Comparison of ENCODE assay signal across 8 cellular contexts in the genomic region with DNA sequence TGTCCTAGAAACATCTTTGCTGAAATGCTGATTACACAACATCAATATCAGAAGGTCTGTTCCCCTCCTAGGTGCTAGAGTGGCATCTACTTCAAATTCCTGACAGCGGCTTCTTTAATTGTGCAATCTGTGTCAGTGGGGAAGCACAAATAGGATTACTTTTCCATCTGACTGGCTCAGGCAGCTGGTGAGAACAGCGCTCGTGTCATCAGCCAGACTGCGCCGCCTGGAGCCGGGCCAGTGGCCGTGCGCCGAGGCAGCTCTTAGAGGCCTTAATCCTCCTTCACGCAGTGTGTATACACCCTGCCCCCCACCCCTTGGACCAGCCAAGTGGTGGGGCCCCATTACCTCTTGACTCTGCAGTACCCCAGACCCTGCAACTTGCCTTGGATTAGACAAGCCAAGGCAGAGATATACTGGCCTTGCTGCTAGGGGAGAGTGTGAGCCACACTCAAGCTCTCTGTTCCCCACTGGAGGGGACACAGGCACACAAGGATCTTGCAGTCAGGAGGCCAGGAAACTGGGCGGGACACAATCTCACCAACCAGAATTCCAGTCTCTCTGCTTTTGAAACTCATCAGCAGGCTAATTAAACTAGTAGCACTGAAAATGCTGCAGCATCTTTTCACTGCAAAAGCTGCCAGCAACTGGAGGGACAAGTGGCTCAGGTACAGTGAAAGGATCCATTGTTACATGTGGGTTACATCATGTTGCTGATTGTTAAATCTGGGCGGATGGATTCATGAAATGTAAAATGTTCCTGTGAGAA. TPM values are rescaled to one million over a fixed set of nuclear protein-coding genes. Genes with fewer than 3 reads are reported as not detected.
A peak's percentile ranks its signal among the peaks of the same experiment; 100 is the strongest.
DNase-seq lines count a peak whose midpoint lies in the region; ATAC-seq, FAIRE-seq and TF ChIP-seq lines count a peak whose summit lies in the region.

No MANE protein-coding gene starts in this region.

- ATAC-seq in HG03196 (IDR thresholded peaks at IDR 0.05; ENCODE audit: unreplicated experiment), result no peak

- peak overlapping the region; percentile 69 for H3K27ac ChIP-seq in keratinocyte (ENCODE audit: control insufficient read depth, insufficient read depth, low read length)

- H3K36me3 Mint-ChIP-seq in activated CD4-positive, alpha-beta memory T cell treated with anti-CD3 and anti-CD28 coated beads for 36 hours, result no peaks in the 10 kb centered on the region
- H3K36me3 Mint-ChIP-seq in activated CD4-positive, alpha-beta memory T cell treated with anti-CD3 and anti-CD28 coated beads, Interleukin-2, amount 10 ng/mL, durations not matched to agents 7 days and 5 days (ENCODE audit: low read depth), result no peaks in the 10 kb centered on the region
- peaks cover 4% of the 10 kb centered on the region for H3K36me3 Mint-ChIP-seq in brain

- H2AFZ ChIP-seq in keratinocyte (ENCODE audit: control insufficient read depth, low read length), result no peak overlapping the region

- CTCF ChIA-PET in activated CD4-positive, alpha-beta memory T cell treated with anti-CD3 and anti-CD28 coated beads for 36 hours (lab: Charles Lee), result interaction anchor here (2.6 kb wide), 1 partner anchor 99 kb away, joined by 9 read pairs; a partner anchor contains a TSS
- CTCF ChIA-PET in activated CD4-positive, alpha-beta memory T cell treated with anti-CD3 and anti-CD28 coated beads, Interleukin-2, amount 10 ng/mL, durations not matched to agents 7 days and 5 days (lab: Charles Lee), result no interaction called here

- peaks cover 99% of the 10 kb centered on the region for H3K79me2 ChIP-seq in keratinocyte (ENCODE audit: control insufficient read depth, insufficient read depth, low read length)

- H3K4me1 Mint-ChIP-seq in activated CD4-positive, alpha-beta memory T cell treated with anti-CD3 and anti-CD28 coated beads for 36 hours (ENCODE audit: low read depth), result peaks cover 85% of the 10 kb centered on the region
- H3K4me1 Mint-ChIP-seq in activated CD4-positive, alpha-beta memory T cell treated with anti-CD3 and anti-CD28 coated beads, Interleukin-2, amount 10 ng/mL, durations not matched to agents 7 days and 5 days, result peaks cover 65% of the 10 kb centered on the region
- H3K4me1 Mint-ChIP-seq in brain, result peaks cover 98% of the 10 kb centered on the region

- H3K27me3 ChIP-seq in keratinocyte (ENCODE audit: control insufficient read depth, extremely low read depth, insufficient read depth, low read length) (no peaks in the 10 kb centered on the region), skeletal muscle satellite cell (ENCODE audit: control insufficient read depth, insufficient read depth, low read length) (no peaks in the 10 kb centered on the region)

- H3K4me1 ChIP-seq in keratinocyte (ENCODE audit: control insufficient read depth, extremely low read depth, insufficient read depth, low read length) (peaks cover 78% of the 10 kb centered on the region), skeletal muscle satellite cell (ENCODE audit: control insufficient read depth, insufficient read depth, low read length) (peaks cover 57% of the 10 kb centered on the region)

- peak overlapping the region; percentile 53 for H3K9ac ChIP-seq in keratinocyte (ENCODE audit: control insufficient read depth, extremely low read depth, insufficient read depth, low read length)
- H3K9ac ChIP-seq in skeletal muscle satellite cell (ENCODE audit: low read depth, low read length), result peak overlapping the region; percentile 21

- H3K27ac Mint-ChIP-seq in activated CD4-positive, alpha-beta memory T cell treated with anti-CD3 and anti-CD28 coated beads for 36 hours, result peak overlapping the region; percentile 60
- H3K27ac Mint-ChIP-seq in activated CD4-positive, alpha-beta memory T cell treated with anti-CD3 and anti-CD28 coated beads, Interleukin-2, amount 10 ng/mL, durations not matched to agents 7 days and 5 days, result no peak overlapping the region
- H3K27ac Mint-ChIP-seq in brain, result peak overlapping the region; percentile 83 to 99 (median 97)

- H3K36me3 ChIP-seq in keratinocyte (ENCODE audit: control insufficient read depth in 2 of 2, extremely low read depth in 1 of 2, insufficient read depth in 2 of 2, low read length in 2 of 2), result no peaks in the 10 kb centered on the region
- H3K36me3 ChIP-seq in skeletal muscle satellite cell (ENCODE audit: insufficient read depth, low read length), result no peaks in the 10 kb centered on the region

- H3K9me1 ChIP-seq in keratinocyte (ENCODE audit: control insufficient read depth, extremely low read depth, insufficient read depth, low read length), result peaks cover 17% of the 10 kb centered on the region

- intact Hi-C loops in activated CD4-positive, alpha-beta memory T cell treated with anti-CD3 and anti-CD28 coated beads for 36 hours (cut with micrococcal nuclease), result no loop called here

- TF ChIP-seq CTCF in brain (conservative IDR thresholded peaks at IDR 0.05), result no peak
- peak; percentile 32 to 60 (median 50) for TF ChIP-seq CTCF in keratinocyte (optimal IDR thresholded peaks at IDR 0.05 in 1 of 3, IDR thresholded peaks at IDR 0.05 in 1 of 3, conservative IDR thresholded peaks at IDR 0.05 in 1 of 3; ENCODE audit: extremely low read depth in 1 of 3, insufficient read depth in 2 of 3, low read length in 3 of 3)
- no peak for TF ChIP-seq CTCF in GM13976 (IDR thresholded peaks at IDR 0.05; ENCODE audit: borderline replicate concordance, control extremely low read depth, extremely low read depth, insufficient read depth, missing control alignments)

- in situ Hi-C loops in GM13976 (cut with MboI; ENCODE audit: low sequenced_read_pairs, unreplicated experiment), result no loop called here

- peaks cover 75% of the 10 kb centered on the region for H4K20me1 ChIP-seq in keratinocyte (ENCODE audit: control insufficient read depth, extremely low read depth, insufficient read depth, low read length)

- dilution Hi-C loops in keratinocyte (cut with MboI; ENCODE audit: extremely low pct_ligation_motif_present, low sequenced_read_pairs), result no loop called here

- H3K27me3 Mint-ChIP-seq in activated CD4-positive, alpha-beta memory T cell treated with anti-CD3 and anti-CD28 coated beads for 36 hours, result no peaks in the 10 kb centered on the region
- no peaks in the 10 kb centered on the region for H3K27me3 Mint-ChIP-seq in activated CD4-positive, alpha-beta memory T cell treated with anti-CD3 and anti-CD28 coated beads, Interleukin-2, amount 10 ng/mL, durations not matched to agents 7 days and 5 days
- no peaks in the 10 kb centered on the region for H3K27me3 Mint-ChIP-seq in brain

- no peak overlapping the region for H3K4me3 Mint-ChIP-seq in activated CD4-positive, alpha-beta memory T cell treated with anti-CD3 and anti-CD28 coated beads for 36 hours
- no peak overlapping the region for H3K4me3 Mint-ChIP-seq in activated CD4-positive, alpha-beta memory T cell treated with anti-CD3 and anti-CD28 coated beads, Interleukin-2, amount 10 ng/mL, durations not matched to agents 7 days and 5 days
- peak overlapping the region; percentile 33 to 80 (median 78) for H3K4me3 Mint-ChIP-seq in brain

- H3K9me3 ChIP-seq in keratinocyte (ENCODE audit: control insufficient read depth, low read depth, low read length) (no peaks in the 10 kb centered on the region), skeletal muscle satellite cell (replicated peaks; ENCODE audit: low read length) (no peaks in the 10 kb centered on the region)

- POLR2A ChIA-PET in activated CD4-positive, alpha-beta memory T cell treated with anti-CD3 and anti-CD28 coated beads for 36 hours (lab: Charles Lee), result interaction anchor here (2.5 kb wide), 1 partner anchor 52 kb away, joined by 13 read pairs; no protein-coding TSS in a partner anchor
- POLR2A ChIA-PET in activated CD4-positive, alpha-beta memory T cell treated with anti-CD3 and anti-CD28 coated beads, Interleukin-2, amount 10 ng/mL, durations not matched to agents 7 days and 5 days (lab: Charles Lee), result no interaction called here

- H3K9me3 Mint-ChIP-seq in activated CD4-positive, alpha-beta memory T cell treated with anti-CD3 and anti-CD28 coated beads for 36 hours, result no peaks in the 10 kb centered on the region
- H3K9me3 Mint-ChIP-seq in activated CD4-positive, alpha-beta memory T cell treated with anti-CD3 and anti-CD28 coated beads, Interleukin-2, amount 10 ng/mL, durations not matched to agents 7 days and 5 days, result no peaks in the 10 kb centered on the region
- no peaks in the 10 kb centered on the region for H3K9me3 Mint-ChIP-seq in brain

- no peak for DNase-seq in activated CD4-positive, alpha-beta memory T cell treated with anti-CD3 and anti-CD28 coated beads for 36 hours
- DNase-seq in activated CD4-positive, alpha-beta memory T cell treated with anti-CD3 and anti-CD28 coated beads, Interleukin-2, amount 10 ng/mL, durations not matched to agents 7 days and 5 days, result no peak
- DNase-seq in NCI-H345 treated with DMSO at 0.1 percent for 48 hours (lab: John Stamatoyannopoulos, UW; ENCODE audit: unreplicated experiment) (peak; percentile 37), keratinocyte (ENCODE audit: low read depth, low spot score) (no peak), GM13976 (ENCODE audit: low spot score) (no peak)

- peak overlapping the region; percentile 31 for H3K4me2 ChIP-seq in keratinocyte (ENCODE audit: control insufficient read depth, extremely low read depth, insufficient read depth, low read depth, low read length)
- H3K4me2 ChIP-seq in skeletal muscle satellite cell (ENCODE audit: low read length), result peak overlapping the region; percentile 62

- H3K4me3 ChIP-seq in keratinocyte (ENCODE audit: control insufficient read depth in 2 of 3, extremely low read depth in 1 of 3, insufficient read depth in 2 of 3, low read depth in 1 of 3, low read length in 3 of 3) (no peak overlapping the region), skeletal muscle satellite cell (ENCODE audit: low read length) (no peak overlapping the region)

- peak; percentile 41 for FAIRE-seq in keratinocyte (lab: Jason Lieb, UNC)

RNA-seq across cellular contexts. Expression of a gene that starts 48.9 kb away (rescaled TPM):
- total RNA-seq in activated CD4-positive, alpha-beta memory T cell treated with anti-CD3 and anti-CD28 coated beads for 36 hours, result not detected
- total RNA-seq in activated CD4-positive, alpha-beta memory T cell treated with anti-CD3 and anti-CD28 coated beads, Interleukin-2, amount 10 ng/mL, durations not matched to agents 7 days and 5 days, result under 1 TPM in 1 of 2 experiments, not detected in 1; 0.20 TPM
- polyA plus RNA-seq in brain (ENCODE audit: insufficient read depth, low read depth, low replicate concordance) (not detected), keratinocyte (0.33 to 1.2 TPM (median 0.51 TPM) in 3 replicates)
- 5.2 TPM for polyA plus RNA-seq in keratinocyte (2011; ENCODE audit: low read depth)
- 0.27 and 0.40 TPM in 2 replicates for polyA plus RNA-seq in keratinocyte (2011; cell fraction: cytosol; rRNA removed)
- polyA plus RNA-seq in keratinocyte (2011; cell fraction: nucleus; rRNA removed), result 1.7 and 2.1 TPM in 2 replicates
- polyA plus RNA-seq in keratinocyte (2012; ENCODE audit: low replicate concordance), result 0.39 and 16.9 TPM in 2 replicates
- polyA minus RNA-seq in keratinocyte, result 1.2 to 1.5 TPM (median 1.4 TPM) in 3 replicates
- not detected for polyA minus RNA-seq in keratinocyte (2011; cell fraction: cytosol; rRNA and poly(A)+ RNA removed)
- 0.93 and 1.1 TPM in 2 replicates for polyA minus RNA-seq in keratinocyte (2011; cell fraction: nucleus; rRNA and poly(A)+ RNA removed)
- total RNA-seq in skeletal muscle satellite cell (2012; rRNA removed), result under 0.01 TPM in 1 of 2 replicates, not detected in the other

RNA-seq across cellular contexts. Expression of a gene that starts 51.2 kb away (rescaled TPM):
- 100 to 1,000 TPM in 1 of 2 experiments, 10 to 100 TPM in 1; 94.5 to 103 TPM for total RNA-seq in activated CD4-positive, alpha-beta memory T cell treated with anti-CD3 and anti-CD28 coated beads for 36 hours
- 100 to 1,000 TPM; 103 to 110 TPM for total RNA-seq in activated CD4-positive, alpha-beta memory T cell treated with anti-CD3 and anti-CD28 coated beads, Interleukin-2, amount 10 ng/mL, durations not matched to agents 7 days and 5 days
- polyA plus RNA-seq in brain (ENCODE audit: insufficient read depth, low read depth, low replicate concordance) (46.0 TPM), keratinocyte (3.7 to 9.2 TPM (median 5.5 TPM) in 3 replicates)
- 95.1 TPM for polyA plus RNA-seq in keratinocyte (2011; ENCODE audit: low read depth)
- 6.2 and 7.8 TPM in 2 replicates for polyA plus RNA-seq in keratinocyte (2011; cell fraction: cytosol; rRNA removed)
- polyA plus RNA-seq in keratinocyte (2011; cell fraction: nucleus; rRNA removed), result 22.6 and 30.8 TPM in 2 replicates
- 39.3 and 52.1 TPM in 2 replicates for polyA plus RNA-seq in keratinocyte (2012; ENCODE audit: low replicate concordance)
- polyA minus RNA-seq in keratinocyte, result 14.3 to 144 TPM (median 21.9 TPM) in 3 replicates
- polyA minus RNA-seq in keratinocyte (2011; cell fraction: cytosol; rRNA and poly(A)+ RNA removed), result 15.0 TPM
- polyA minus RNA-seq in keratinocyte (2011; cell fraction: nucleus; rRNA and poly(A)+ RNA removed), result 27.1 and 33.9 TPM in 2 replicates
- 13.8 and 20.0 TPM in 2 replicates for total RNA-seq in skeletal muscle satellite cell (2012; rRNA removed)

Comparison
In these comparisons a context has a peak if more than half of its experiments do, and no peak if none do; other contexts are left out.
1. H3K4me3 Mint-ChIP-seq: peak in brain (5 of 5); none in activated CD4-positive, alpha-beta memory T cell treated with anti-CD3 and anti-CD28 coated beads for 36 hours (single experiment) and activated CD4-positive, alpha-beta memory T cell treated with anti-CD3 and anti-CD28 coated beads, Interleukin-2, amount 10 ng/mL, durations not matched to agents 7 days and 5 days (single experiment).
2. CTCF ChIP-seq: peak in keratinocyte (3 of 3); none in brain (0 of 2) and GM13976 (single experiment).